7 cellular contexts compared by ENCODE assay signal in genomic region chr7:101880536-101881443, GRCh38.
A peak's percentile ranks its signal among the peaks of the same experiment; 100 is the strongest.
DNase-seq lines count a peak whose midpoint lies in the region; ATAC-seq and TF ChIP-seq lines count a peak whose summit lies in the region.

No MANE protein-coding gene starts in this region.

- H3K27ac ChIP-seq in RWPE1 = peak overlapping the region; percentile 99
- peak overlapping the region; percentile 96 for H3K27ac ChIP-seq in fibroblast of lung (ENCODE audit: insufficient read depth, low read length)
- H3K27ac ChIP-seq in sigmoid colon = peak overlapping the region; percentile 82 to 93 (median 87)
- peak overlapping the region in 1 of 2 donors; percentile 79 for H3K27ac ChIP-seq in coronary artery

- H3K36me3 ChIP-seq in fibroblast of lung (ENCODE audit: control insufficient read depth, insufficient read depth, low read length) (no peaks in the 10 kb centered on the region), sigmoid colon (no peaks in the 10 kb centered on the region)

- 28 to 47% methylated on average over 10 of the region's 10 CpGs for WGBS in sigmoid colon, 2 donors

- CTCF ChIA-PET in RWPE1 (lab: Yijun Ruan, JAX) = interaction anchor here (0.7 to 1.4 kb wide), 4 partner anchors 8 to 264 kb away, joined by 3 to 6 read pairs (median 4); no protein-coding TSS in a partner anchor

- intact Hi-C loops in sigmoid colon (cut with DNase I) = loop anchor here (5.0 kb wide), 1 partner anchor 72 kb away; no protein-coding TSS in a partner anchor

- H4K20me1 ChIP-seq in fibroblast of lung (ENCODE audit: control insufficient read depth, extremely low read depth, insufficient read depth, low read length) = no peaks in the 10 kb centered on the region

- peaks cover 16% of the 10 kb centered on the region for H3K79me2 ChIP-seq in fibroblast of lung (ENCODE audit: control insufficient read depth, insufficient read depth, low read length)

- H3K9me3 ChIP-seq in fibroblast of lung (ENCODE audit: control insufficient read depth, insufficient read depth, low read depth, low read length) (no peaks in the 10 kb centered on the region), sigmoid colon (no peaks in the 10 kb centered on the region)

- POLR2A ChIA-PET in RWPE1 (lab: Yijun Ruan, JAX; ENCODE audit: low non-redundant PET) = no interaction called here

- peak in 1 of 4 donors; percentile 14 for TF ChIP-seq EP300 in sigmoid colon (IDR thresholded peaks at IDR 0.05)

- H3K27me3 ChIP-seq in fibroblast of lung (ENCODE audit: control insufficient read depth, insufficient read depth, low read length) (no peaks in the 10 kb centered on the region), sigmoid colon (no peaks in the 10 kb centered on the region)

- no peak overlapping the region for H2AFZ ChIP-seq in fibroblast of lung (ENCODE audit: low read length)

- TF ChIP-seq CTCF in RWPE1 (conservative IDR thresholded peaks at IDR 0.05; ENCODE audit: low read depth) = no peak
- no peak for TF ChIP-seq CTCF in fibroblast of lung (conservative IDR thresholded peaks at IDR 0.05 in 1 of 2, IDR thresholded peaks at IDR 0.05 in 1 of 2; ENCODE audit: low read depth in 1 of 2, low read length in 2 of 2)
- TF ChIP-seq CTCF in sigmoid colon (IDR thresholded peaks at IDR 0.05) = no peak
- no peak for TF ChIP-seq CTCF in coronary artery (IDR thresholded peaks at IDR 0.05)

- DNase-seq in GM04503 (ENCODE audit: low read depth) (peak; percentile 44), RWPE1 (ENCODE audit: low spot score) (peak; percentile 28), fibroblast of lung (ENCODE audit: low read depth in 2 of 2) (peak; percentile 31 to 93), sigmoid colon (no peak), GM03348 (ENCODE audit: low spot score) (no peak), coronary artery (ENCODE audit: low spot score) (no peak)

- no peak overlapping the region for H3K9ac ChIP-seq in fibroblast of lung (ENCODE audit: insufficient read depth, low read length)

- no peak for TF ChIP-seq POLR2A in sigmoid colon (IDR thresholded peaks at IDR 0.05)

- H3K4me3 ChIP-seq in fibroblast of lung (replicated peaks in 1 of 4; ENCODE audit: control extremely low read depth in 1 of 4, insufficient read depth in 1 of 4, low read depth in 3 of 4, low read length in 4 of 4) = no peak overlapping the region
- no peak overlapping the region for H3K4me3 ChIP-seq in sigmoid colon
- H3K4me3 ChIP-seq in coronary artery = no peak overlapping the region

- no peak for ATAC-seq in HG02588 (IDR thresholded peaks at IDR 0.05; ENCODE audit: unreplicated experiment)

- H3K4me1 ChIP-seq in fibroblast of lung (ENCODE audit: control insufficient read depth, extremely low read depth, insufficient read depth, low read length) (peaks cover 8% of the 10 kb centered on the region), sigmoid colon (peaks cover 0 to 86% (median 73%) of the 10 kb centered on the region in 4 donors)

- H3K4me2 ChIP-seq in fibroblast of lung (ENCODE audit: extremely low read depth, insufficient read depth, low read length) = no peak overlapping the region

Comparison
In these comparisons a context has a peak if more than half of its experiments do, and no peak if none do; other contexts are left out.
1. DNase-seq: peak in GM04503 (single experiment), RWPE1 (single experiment) and fibroblast of lung (2 of 2); none in sigmoid colon (single experiment), GM03348 (single experiment) and coronary artery (single experiment).